In the genomic region with DNA sequence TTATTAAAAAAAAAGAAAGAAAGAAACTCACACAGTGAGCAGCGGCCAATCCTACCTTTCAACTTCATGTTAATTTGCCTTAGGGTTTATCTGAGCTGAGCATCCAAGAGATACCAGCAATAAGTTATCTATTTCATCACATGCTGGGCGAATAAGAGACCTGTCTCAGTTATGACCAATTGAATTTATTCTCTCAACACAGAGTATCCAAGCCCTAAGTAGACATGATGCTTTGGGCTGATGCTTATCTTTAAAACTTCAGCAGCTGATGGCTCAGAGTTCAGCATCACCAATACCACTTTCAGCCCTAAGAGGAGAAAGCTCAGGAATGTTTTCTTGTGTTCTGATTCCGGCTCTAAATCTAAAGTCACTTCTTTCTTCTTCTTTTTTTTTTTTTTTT, we compare ENCODE assay signal across 6 cellular contexts.
"Had no signal": no experiment of that assay in that cellular context is flagged by ENCODE, and none has a peak within 500 bp of the region (broad histone marks: within the 10 kb centered on the region; RNA-seq: fewer than 3 reads in every experiment).

No MANE protein-coding gene starts in this region.

- ATAC-seq: HepG2, K562 had no signal

- H3K27ac ChIP-seq: HL-60 had no signal

- H3K4me3 ChIP-seq: K562 had no signal

- DNase-seq: IMR-90, KBM-7, KG1 had no signal
